In the genomic region with DNA sequence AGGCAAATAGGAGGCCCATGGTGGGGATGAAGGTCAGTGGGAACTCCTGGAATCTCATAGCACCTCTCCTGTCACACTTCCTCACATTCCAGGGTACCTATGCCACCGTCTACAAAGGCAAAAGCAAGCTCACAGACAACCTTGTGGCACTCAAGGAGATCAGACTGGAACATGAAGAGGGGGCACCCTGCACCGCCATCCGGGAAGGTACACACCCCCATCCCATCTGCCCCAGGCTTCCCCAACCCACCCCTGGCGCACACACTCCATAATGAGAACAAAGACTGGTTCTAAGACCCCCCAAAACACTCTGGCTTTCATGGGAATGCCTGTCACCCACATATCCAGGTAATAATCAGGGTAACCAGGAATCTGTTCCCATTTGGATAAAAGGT, we compare ENCODE assay signal across 33 cellular contexts.
"Had no signal": no experiment of that assay in that cellular context is flagged by ENCODE, and none has a peak within 500 bp of the region (broad histone marks: within the 10 kb centered on the region; RNA-seq: fewer than 3 reads in every experiment).

No MANE protein-coding gene starts in this region.

- H3K27me3 Mint-ChIP-seq: activated B cell treated with CpG ODN at 0.5 μM for 24 hours; activated CD8-positive, alpha-beta T cell treated with anti-CD3 and anti-CD28 coated beads for 36 hours; activated naive CD4-positive, alpha-beta T cell treated with anti-CD3 and anti-CD28 coated beads, Interleukin-2, amount 10 ng/mL, durations not matched to agents 7 days and 5 days; activated naive CD8-positive, alpha-beta T cell treated with anti-CD3 and anti-CD28 coated beads, Interleukin-2, amount 10 ng/mL, durations not matched to agents 7 days and 5 days; effector memory CD8-positive, alpha-beta T cell; T-helper 17 cell had no signal

- H3K9me3 ChIP-seq: ascending aorta, esophagus muscularis mucosa, gastrocnemius medialis had no signal

- H3K4me1 ChIP-seq: foreskin keratinocyte had no signal

- DNase-seq: activated B cell treated with CpG ODN at 0.5 μM for 24 hours; activated CD4-positive, alpha-beta T cell treated with anti-CD3 and anti-CD28 coated beads for 48 hours; activated CD4-positive, alpha-beta T cell treated with anti-CD3 and anti-CD28 coated beads, Interleukin-2, amount 50 U/mL, for 1 hour; activated CD4-positive, alpha-beta T cell treated with anti-CD3 and anti-CD28 coated beads, Interleukin-2, amount 50 U/mL, for 48 hours; activated CD8-positive, alpha-beta memory T cell treated with anti-CD3 and anti-CD28 coated beads for 24 hours; activated CD8-positive, alpha-beta T cell treated with anti-CD3 and anti-CD28 coated beads for 36 hours; activated gamma-delta T cell; activated naive CD4-positive, alpha-beta T cell; activated naive CD4-positive, alpha-beta T cell treated with anti-CD3 and anti-CD28 coated beads, Interleukin-2, amount 10 ng/mL, durations not matched to agents 7 days and 5 days; activated naive CD8-positive, alpha-beta T cell treated with anti-CD3 and anti-CD28 coated beads, Interleukin-2, amount 10 ng/mL, durations not matched to agents 7 days and 5 days; activated T-cell treated with anti-CD3 and anti-CD28 coated beads, Interleukin-2, amount 50 U/mL, for 48 hours; brain microvascular endothelial cell; caudate nucleus; cerebellar nuclear complex; dermis blood vessel endothelial cell; effector CD4-positive, alpha-beta T cell; effector memory CD8-positive, alpha-beta T cell; erythroblast; foreskin keratinocyte; gastrocnemius medialis; glutamatergic neuron; T-helper 1 cell; T-helper 17 cell; T1000; WERI-Rb-1 had no signal

- H3K4me3 Mint-ChIP-seq: activated B cell treated with CpG ODN at 0.5 μM for 24 hours; activated CD8-positive, alpha-beta T cell treated with anti-CD3 and anti-CD28 coated beads for 36 hours; activated naive CD4-positive, alpha-beta T cell treated with anti-CD3 and anti-CD28 coated beads, Interleukin-2, amount 10 ng/mL, durations not matched to agents 7 days and 5 days; activated naive CD8-positive, alpha-beta T cell treated with anti-CD3 and anti-CD28 coated beads, Interleukin-2, amount 10 ng/mL, durations not matched to agents 7 days and 5 days; activated T-helper 1 cell treated with anti-CD3 and anti-CD28 coated beads, Interleukin-12 subunit alpha, Interleukin-12 subunit beta, Interleukin-2, Interleukin-4 antibody, amounts not matched to agents 30 ng/mL and 10 ng/mL and 1 ng/mL, durations not matched to agents 14 hours and 24 hours and 36 hours; effector memory CD8-positive, alpha-beta T cell; T-helper 17 cell; T-helper 2 cell treated with Interferon-gamma antibody and Interleukin-4, amounts not matched to agents 5 μg/mL and 100 μg/mL, for 36 hours had no signal

- H3K27ac ChIP-seq: ascending aorta, brain microvascular endothelial cell, coronary artery, esophagus muscularis mucosa, foreskin keratinocyte, gastrocnemius medialis, WERI-Rb-1 had no signal

- H3K4me3 ChIP-seq: ascending aorta, coronary artery, esophagus muscularis mucosa, gastrocnemius medialis had no signal

- H3K27ac Mint-ChIP-seq: activated B cell treated with CpG ODN at 0.5 μM for 24 hours; activated CD8-positive, alpha-beta T cell treated with anti-CD3 and anti-CD28 coated beads for 36 hours; activated naive CD4-positive, alpha-beta T cell treated with anti-CD3 and anti-CD28 coated beads, Interleukin-2, amount 10 ng/mL, durations not matched to agents 7 days and 5 days; activated naive CD4-positive, alpha-beta T cell treated with anti-CD3 and anti-CD28 coated beads, Interleukin-2, amount 50 U/mL, for 72 hours; activated naive CD8-positive, alpha-beta T cell treated with anti-CD3 and anti-CD28 coated beads, Interleukin-2, amount 10 ng/mL, durations not matched to agents 7 days and 5 days; activated T-helper 1 cell treated with anti-CD3 and anti-CD28 coated beads, Interleukin-12 subunit alpha, Interleukin-12 subunit beta, Interleukin-2, Interleukin-4 antibody, amounts not matched to agents 30 ng/mL and 10 ng/mL and 1 ng/mL, durations not matched to agents 14 hours and 24 hours and 36 hours; activated T-helper 2 cell treated with anti-CD3 and anti-CD28 coated beads, Interferon-gamma antibody, Interleukin-2, Interleukin-4, amounts not matched to agents 10 μg/mL and 5 μg/mL and 100 μg/mL, durations not matched to agents 14 hours and 24 hours and 36 hours; effector memory CD8-positive, alpha-beta T cell; T-helper 2 cell treated with Interferon-gamma antibody and Interleukin-4, amounts not matched to agents 5 μg/mL and 100 μg/mL, for 36 hours had no signal

- H3K27me3 ChIP-seq: ascending aorta, brain microvascular endothelial cell, esophagus muscularis mucosa, foreskin keratinocyte, gastrocnemius medialis had no signal

- ATAC-seq: activated CD4-positive, CD25-positive, alpha-beta regulatory T cell treated with anti-CD3 and anti-CD28 coated beads, Interleukin-2, amount 50 U/mL, for 24 hours; activated CD8-positive, alpha-beta T cell treated with anti-CD3 and anti-CD28 coated beads for 36 hours; activated naive CD4-positive, alpha-beta T cell treated with anti-CD3 and anti-CD28 coated beads, Interleukin-2, amount 50 U/mL, for 72 hours; effector memory CD8-positive, alpha-beta T cell; foreskin keratinocyte; T-helper 17 cell had no signal

- H3K9me3 Mint-ChIP-seq: activated B cell treated with CpG ODN at 0.5 μM for 24 hours; activated CD8-positive, alpha-beta T cell treated with anti-CD3 and anti-CD28 coated beads for 36 hours; activated naive CD4-positive, alpha-beta T cell treated with anti-CD3 and anti-CD28 coated beads, Interleukin-2, amount 10 ng/mL, durations not matched to agents 7 days and 5 days; activated naive CD4-positive, alpha-beta T cell treated with anti-CD3 and anti-CD28 coated beads, Interleukin-2, amount 50 U/mL, for 72 hours; activated naive CD8-positive, alpha-beta T cell treated with anti-CD3 and anti-CD28 coated beads, Interleukin-2, amount 10 ng/mL, durations not matched to agents 7 days and 5 days; activated T-helper 1 cell treated with anti-CD3 and anti-CD28 coated beads, Interleukin-12 subunit alpha, Interleukin-12 subunit beta, Interleukin-2, Interleukin-4 antibody, amounts not matched to agents 30 ng/mL and 10 ng/mL and 1 ng/mL, durations not matched to agents 14 hours and 24 hours and 36 hours; activated T-helper 2 cell treated with anti-CD3 and anti-CD28 coated beads, Interferon-gamma antibody, Interleukin-2, Interleukin-4, amounts not matched to agents 10 μg/mL and 5 μg/mL and 100 μg/mL, durations not matched to agents 14 hours and 24 hours and 36 hours; effector memory CD8-positive, alpha-beta T cell; T-helper 2 cell treated with Interferon-gamma antibody and Interleukin-4, amounts not matched to agents 5 μg/mL and 100 μg/mL, for 36 hours had no signal
